21 cellular contexts compared by ENCODE assay signal in the genomic region with DNA sequence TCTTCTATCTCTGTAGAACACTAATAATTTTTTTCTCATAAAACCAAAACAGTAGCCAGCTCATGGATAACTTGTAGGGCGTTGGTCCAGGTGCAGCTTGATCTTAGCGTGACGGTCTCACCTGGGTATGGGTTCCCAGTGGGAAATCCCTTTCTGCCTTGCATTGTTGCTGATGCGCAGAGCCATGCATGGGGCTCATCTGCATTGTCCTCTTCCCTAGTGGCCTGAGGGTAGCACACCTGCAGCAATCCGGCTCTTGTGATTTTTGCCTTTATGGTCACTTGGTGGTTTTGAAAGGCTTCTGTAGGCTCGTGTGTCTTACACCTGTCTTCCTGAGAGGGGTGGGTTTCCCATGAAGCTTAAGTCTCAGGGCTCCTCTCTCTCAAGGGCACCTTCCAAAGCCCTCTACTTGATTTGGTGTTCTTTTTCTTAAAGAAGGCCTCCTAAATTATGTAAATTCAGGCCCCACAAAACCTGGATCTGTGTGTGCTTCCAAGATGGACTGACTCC.
DNase-seq lines count a peak whose midpoint lies in the region; ATAC-seq and TF ChIP-seq lines count a peak whose summit lies in the region.
"Had no signal": no experiment of that assay in that cellular context is flagged by ENCODE, and none has a peak within 500 bp of the region (broad histone marks: within the 10 kb centered on the region; RNA-seq: fewer than 3 reads in every experiment).

No MANE protein-coding gene starts in this region.

- DNase-seq in activated CD4-positive, alpha-beta T cell treated with anti-CD3 and anti-CD28 coated beads, Interleukin-2, amount 10 ng/mL, durations not matched to agents 24 days and 14 days, result peak; percentile 73
- DNase-seq in activated CD4-positive, alpha-beta T cell treated with anti-CD3 and anti-CD28 coated beads for 1 hour, result no peak
- peak; percentile 19 for DNase-seq in stimulated activated CD8-positive, alpha-beta memory T cell treated with anti-CD3 and anti-CD28 coated beads, Interleukin-4, amount 100 ng/mL, for 48 hours
- DNase-seq in BE2C, result no peak
- DNase-seq: colonic mucosa; GOT3; heart right ventricle; NCI-H1048; NCI-H2029 treated with DMSO at 0.1 percent for 48 hours; NCI-H446; RPMI8226; stimulated activated naive B cell treated with anti-CD40 and anti-IgM and Interleukin-4, amounts not matched to agents 10 μg/mL and 1 μg/mL and 100 μg/mL, for 72 hours; upper lobe of left lung had no signal

- no peak overlapping the region for H3K4me3 ChIP-seq in BE2C (ENCODE audit: low read depth, low read length)
- H3K4me3 ChIP-seq: colonic mucosa, heart right ventricle, right atrium auricular region, upper lobe of left lung had no signal

- peaks cover 19% of the 10 kb centered on the region for H3K27me3 ChIP-seq in BE2C
- H3K27me3 ChIP-seq: colonic mucosa, heart right ventricle, right atrium auricular region, upper lobe of left lung had no signal

- peaks cover 91% of the 10 kb centered on the region for H3K4me1 Mint-ChIP-seq in activated CD4-positive, alpha-beta T cell treated with anti-CD3 and anti-CD28 coated beads, Interleukin-2, amount 10 ng/mL, durations not matched to agents 24 days and 14 days
- H3K4me1 Mint-ChIP-seq in activated naive CD8-positive, alpha-beta T cell (ENCODE audit: low read depth), result peaks cover 100% of the 10 kb centered on the region
- H3K4me1 Mint-ChIP-seq: brain had no signal

- H3K9me3 ChIP-seq in KOPT-K1 (ENCODE audit: insufficient read depth, low read length, poor library complexity, severe bottlenecking), result no peaks in the 10 kb centered on the region
- no peaks in the 10 kb centered on the region for H3K9me3 ChIP-seq in BE2C
- H3K9me3 ChIP-seq: colonic mucosa, heart right ventricle, right atrium auricular region, upper lobe of left lung had no signal

- TF ChIP-seq CTCF in BE2C (IDR thresholded peaks at IDR 0.05; ENCODE audit: low read depth, low read length), result no peak

- H3K27ac ChIP-seq in KOPT-K1 (ENCODE audit: low read depth, low read length, poor library complexity, severe bottlenecking), result peak overlapping the region; percentile 100
- H3K27ac ChIP-seq: C4-2B, colonic mucosa, KMS-11, right atrium auricular region had no signal

- peak overlapping the region; percentile 87 for H3K4me3 Mint-ChIP-seq in activated CD4-positive, alpha-beta T cell treated with anti-CD3 and anti-CD28 coated beads, Interleukin-2, amount 10 ng/mL, durations not matched to agents 24 days and 14 days
- peak overlapping the region; percentile 76 for H3K4me3 Mint-ChIP-seq in activated naive CD8-positive, alpha-beta T cell
- H3K4me3 Mint-ChIP-seq: brain; stimulated activated naive B cell treated with anti-CD40 and anti-IgM and Interleukin-4, amounts not matched to agents 10 μg/mL and 1 μg/mL and 100 μg/mL, for 72 hours had no signal

- intact Hi-C loops in activated CD4-positive, alpha-beta T cell treated with anti-CD3 and anti-CD28 coated beads, Interleukin-2, amount 10 ng/mL, durations not matched to agents 24 days and 14 days (cut with micrococcal nuclease), result loop anchor here (1.0 to 10.0 kb wide), 7 partner anchors 8 to 155 kb away; a partner anchor contains a TSS

- H3K27ac Mint-ChIP-seq in activated CD4-positive, alpha-beta T cell treated with anti-CD3 and anti-CD28 coated beads, Interleukin-2, amount 10 ng/mL, durations not matched to agents 24 days and 14 days, result peak overlapping the region; percentile 98
- H3K27ac Mint-ChIP-seq in activated naive CD8-positive, alpha-beta T cell, result peak overlapping the region; percentile 99
- H3K27ac Mint-ChIP-seq: stimulated activated naive B cell treated with anti-CD40 and anti-IgM and Interleukin-4, amounts not matched to agents 10 μg/mL and 1 μg/mL and 100 μg/mL, for 72 hours had no signal

- H3K27me3 Mint-ChIP-seq in activated CD4-positive, alpha-beta T cell treated with anti-CD3 and anti-CD28 coated beads, Interleukin-2, amount 10 ng/mL, durations not matched to agents 24 days and 14 days, result no peaks in the 10 kb centered on the region
- no peaks in the 10 kb centered on the region for H3K27me3 Mint-ChIP-seq in activated naive CD8-positive, alpha-beta T cell
- H3K27me3 Mint-ChIP-seq: stimulated activated naive B cell treated with anti-CD40 and anti-IgM and Interleukin-4, amounts not matched to agents 10 μg/mL and 1 μg/mL and 100 μg/mL, for 72 hours had no signal

- peaks cover 61% of the 10 kb centered on the region for H3K36me3 ChIP-seq in KOPT-K1 (ENCODE audit: insufficient read depth, low read length)
- no peaks in the 10 kb centered on the region for H3K36me3 ChIP-seq in BE2C
- H3K36me3 ChIP-seq: colonic mucosa, right atrium auricular region had no signal

- ATAC-seq in HG02970 (IDR thresholded peaks at IDR 0.05; ENCODE audit: low FRiP score, unreplicated experiment) (no peak), HG03442 (IDR thresholded peaks at IDR 0.05; ENCODE audit: unreplicated experiment) (no peak)

- H3K36me3 Mint-ChIP-seq in activated CD4-positive, alpha-beta T cell treated with anti-CD3 and anti-CD28 coated beads, Interleukin-2, amount 10 ng/mL, durations not matched to agents 24 days and 14 days (ENCODE audit: low read depth), result peaks cover 77% of the 10 kb centered on the region
- peaks cover 46% of the 10 kb centered on the region for H3K36me3 Mint-ChIP-seq in activated naive CD8-positive, alpha-beta T cell
- H3K36me3 Mint-ChIP-seq: brain had no signal

- H3K9me3 Mint-ChIP-seq in activated CD4-positive, alpha-beta T cell treated with anti-CD3 and anti-CD28 coated beads, Interleukin-2, amount 10 ng/mL, durations not matched to agents 24 days and 14 days, result no peaks in the 10 kb centered on the region
- H3K9me3 Mint-ChIP-seq in activated naive CD8-positive, alpha-beta T cell (ENCODE audit: low read depth), result no peaks in the 10 kb centered on the region
- H3K9me3 Mint-ChIP-seq: brain; stimulated activated naive B cell treated with anti-CD40 and anti-IgM and Interleukin-4, amounts not matched to agents 10 μg/mL and 1 μg/mL and 100 μg/mL, for 72 hours had no signal

- no peaks in the 10 kb centered on the region for H3K4me1 ChIP-seq in BE2C
- H3K4me1 ChIP-seq: colonic mucosa, right atrium auricular region had no signal

Comparison
In these comparisons a context has a peak if more than half of its experiments do, and no peak if none do; other contexts are left out.
1. DNase-seq: peak in activated CD4-positive, alpha-beta T cell treated with anti-CD3 and anti-CD28 coated beads, Interleukin-2, amount 10 ng/mL, durations not matched to agents 24 days and 14 days (single experiment) and stimulated activated CD8-positive, alpha-beta memory T cell treated with anti-CD3 and anti-CD28 coated beads, Interleukin-4, amount 100 ng/mL, for 48 hours (single experiment); none in activated CD4-positive, alpha-beta T cell treated with anti-CD3 and anti-CD28 coated beads for 1 hour (single experiment) and BE2C (single experiment).